Comparison of ENCODE assay signal across 21 cellular contexts in genomic region chr6:147218797-147219196, GRCh38.
"Had no signal": no experiment of that assay in that cellular context is flagged by ENCODE, and none has a peak within 500 bp of the region (broad histone marks: within the 10 kb centered on the region; RNA-seq: fewer than 3 reads in every experiment).

No MANE protein-coding gene starts in this region.

- H3K9me3 ChIP-seq: left ventricle myocardium inferior, lower lobe of right lung, stomach, thoracic aorta, transverse colon had no signal

- H3K27ac ChIP-seq: foreskin keratinocyte, hepatocyte, left ventricle myocardium inferior, lower lobe of right lung, thoracic aorta, transverse colon had no signal

- ATAC-seq: effector memory CD8-positive, alpha-beta T cell; foreskin keratinocyte; left cardiac atrium; lower lobe of right lung; natural killer cell treated with Interleukin-12 subunit alpha and Interleukin-12 subunit beta and Interleukin-15 and Interleukin-18, amount 100 ng/mL, for 72 hours; right cardiac atrium had no signal

- FAIRE-seq: kidney, small intestine had no signal

- H3K4me2 ChIP-seq: hepatocyte had no signal

- DNase-seq: effector memory CD8-positive, alpha-beta T cell; erythroblast; foreskin keratinocyte; head of caudate nucleus; kidney; left cardiac atrium; left ventricle myocardium inferior; lower lobe of right lung; midbrain; right cardiac atrium; small intestine; stimulated activated CD4-positive, alpha-beta T cell treated with anti-CD3 and anti-CD28 coated beads, Interleukin-12 subunit alpha, Interleukin-12 subunit beta, amount 100 ng/mL, for 4 hours; stimulated activated naive CD4-positive, alpha-beta T cell; stomach; substantia nigra; transverse colon had no signal

- H3K4me1 ChIP-seq: foreskin keratinocyte had no signal

- H2AFZ ChIP-seq: hepatocyte had no signal

- H3K9me3 Mint-ChIP-seq: dendritic cell treated with granulocyte-macrophage colony-stimulating factor and Interleukin-4, amounts not matched to agents 40 ng/mL and 50 ng/mL, for 4 days; effector memory CD8-positive, alpha-beta T cell; memory B cell; natural killer cell treated with Interleukin-12 subunit alpha and Interleukin-12 subunit beta and Interleukin-15 and Interleukin-18, amount 100 ng/mL, for 72 hours had no signal

- H3K27me3 ChIP-seq: foreskin keratinocyte, hepatocyte, stomach, transverse colon had no signal

- H3K4me3 ChIP-seq: hepatocyte, left ventricle myocardium inferior, lower lobe of right lung, stomach, thoracic aorta, transverse colon had no signal

- H3K36me3 ChIP-seq: left ventricle myocardium inferior, lower lobe of right lung, thoracic aorta had no signal

- H3K27ac Mint-ChIP-seq: dendritic cell treated with granulocyte-macrophage colony-stimulating factor and Interleukin-4, amounts not matched to agents 40 ng/mL and 50 ng/mL, for 4 days; memory B cell; natural killer cell treated with Interleukin-12 subunit alpha and Interleukin-12 subunit beta and Interleukin-15 and Interleukin-18, amount 100 ng/mL, for 72 hours had no signal
